ENCODE assay signal across 1 cellular context in genomic region chr1:26279598-26280332, GRCh38.
TF ChIP-seq lines count a peak whose summit lies in the region.

SH3BGRL3 (plus strand) TSS chr1:26280086; CDS start chr1:26280156, 70 bp downstream.

TF ChIP-seq in HepG2, 621 proteins besides CTCF, POLR2A, EP300 and RAD21 (continued from another document):
- TF ChIP-seq HMGXB3 (CRISPR knock-in tag; IDR thresholded peaks at IDR 0.05; ENCODE audit: borderline replicate concordance) (peak; percentile 25; the same call in 1 of the 2 replicates), KMT2A (CRISPR knock-in tag; IDR thresholded peaks at IDR 0.05) (0 out of 2 replicates have a peak, but pooled peaks have one; percentile 28), GABPB1 (CRISPR knock-in tag; IDR thresholded peaks at IDR 0.05) (peak; percentile 90), PAF1 (CRISPR knock-in tag; IDR thresholded peaks at IDR 0.05) (no peak), ARID5B (CRISPR knock-in tag; IDR thresholded peaks at IDR 0.05) (0 out of 2 replicates have a peak, but pooled peaks have one; percentile 23), ZNF101 (CRISPR knock-in tag; IDR thresholded peaks at IDR 0.05; ENCODE audit: borderline replicate concordance, low read depth) (no peak), RBAK (CRISPR knock-in tag; IDR thresholded peaks at IDR 0.05) (no peak), KAT7 (CRISPR knock-in tag; IDR thresholded peaks at IDR 0.05; ENCODE audit: borderline replicate concordance) (no peak), ISL2 (CRISPR knock-in tag; IDR thresholded peaks at IDR 0.05) (peak; percentile 52), SAFB2 (CRISPR knock-in tag; IDR thresholded peaks at IDR 0.05; ENCODE audit: borderline replicate concordance, low read depth) (no peak), KDM5B (CRISPR knock-in tag; IDR thresholded peaks at IDR 0.05; ENCODE audit: borderline replicate concordance) (peak; percentile 40; the same call in 1 of the 2 replicates), GLMP (CRISPR knock-in tag; IDR thresholded peaks at IDR 0.05; ENCODE audit: borderline replicate concordance) (no peak), CBX5 (CRISPR knock-in tag; IDR thresholded peaks at IDR 0.05; ENCODE audit: borderline replicate concordance) (no peak), MIXL1 (CRISPR knock-in tag; IDR thresholded peaks at IDR 0.05) (0 out of 2 replicates have a peak, but pooled peaks have one; percentile 37), SPEN (CRISPR knock-in tag; IDR thresholded peaks at IDR 0.05; ENCODE audit: low read depth) (peak; percentile 66; the same call in 1 of the 2 replicates), RELA (CRISPR knock-in tag; IDR thresholded peaks at IDR 0.05) (no peak), NFKB2 (CRISPR knock-in tag; IDR thresholded peaks at IDR 0.05; ENCODE audit: borderline replicate concordance) (peak; percentile 24; the same call in 1 of the 2 replicates), PHF20 (CRISPR knock-in tag; IDR thresholded peaks at IDR 0.05) (peak; percentile 62), FOXK1 (CRISPR knock-in tag; IDR thresholded peaks at IDR 0.05; ENCODE audit: borderline replicate concordance, low read depth) (no peak), ZNF704 (CRISPR knock-in tag; IDR thresholded peaks at IDR 0.05; ENCODE audit: borderline replicate concordance) (no peak)
- TF ChIP-seq, protein P1, sequence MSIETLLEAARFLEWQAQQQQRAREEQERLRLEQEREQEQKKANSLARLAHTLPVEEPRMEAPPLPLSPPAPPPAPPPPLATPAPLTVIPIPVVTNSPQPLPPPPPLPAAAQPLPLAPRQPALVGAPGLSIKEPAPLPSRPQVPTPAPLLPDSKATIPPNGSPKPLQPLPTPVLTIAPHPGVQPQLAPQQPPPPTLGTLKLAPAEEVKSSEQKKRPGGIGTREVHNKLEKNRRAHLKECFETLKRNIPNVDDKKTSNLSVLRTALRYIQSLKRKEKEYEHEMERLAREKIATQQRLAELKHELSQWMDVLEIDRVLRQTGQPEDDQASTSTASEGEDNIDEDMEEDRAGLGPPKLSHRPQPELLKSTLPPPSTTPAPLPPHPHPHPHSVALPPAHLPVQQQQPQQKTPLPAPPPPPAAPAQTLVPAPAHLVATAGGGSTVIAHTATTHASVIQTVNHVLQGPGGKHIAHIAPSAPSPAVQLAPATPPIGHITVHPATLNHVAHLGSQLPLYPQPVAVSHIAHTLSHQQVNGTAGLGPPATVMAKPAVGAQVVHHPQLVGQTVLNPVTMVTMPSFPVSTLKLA (IDR thresholded peaks at IDR 0.05): no peak
- TF ChIP-seq, protein P2, sequence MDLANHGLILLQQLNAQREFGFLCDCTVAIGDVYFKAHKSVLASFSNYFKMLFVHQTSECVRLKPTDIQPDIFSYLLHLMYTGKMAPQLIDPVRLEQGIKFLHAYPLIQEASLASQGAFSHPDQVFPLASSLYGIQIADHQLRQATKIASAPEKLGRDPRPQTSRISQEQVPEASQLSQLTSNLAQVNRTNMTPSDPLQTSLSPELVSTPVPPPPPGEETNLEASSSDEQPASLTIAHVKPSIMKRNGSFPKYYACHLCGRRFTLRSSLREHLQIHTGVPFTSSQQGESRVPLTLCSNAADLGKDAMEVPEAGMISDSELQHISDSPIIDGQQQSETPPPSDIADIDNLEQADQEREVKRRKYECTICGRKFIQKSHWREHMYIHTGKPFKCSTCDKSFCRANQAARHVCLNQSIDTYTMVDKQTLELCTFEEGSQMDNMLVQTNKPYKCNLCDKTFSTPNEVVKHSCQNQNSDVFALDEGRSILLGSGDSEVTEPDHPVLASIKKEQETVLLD (CRISPR knock-in tag; IDR thresholded peaks at IDR 0.05; ENCODE audit: low read depth): 0 out of 2 replicates have a peak, but pooled peaks have one; percentile 15
